ENCODE assay signal across 1 cellular context in the genomic region with DNA sequence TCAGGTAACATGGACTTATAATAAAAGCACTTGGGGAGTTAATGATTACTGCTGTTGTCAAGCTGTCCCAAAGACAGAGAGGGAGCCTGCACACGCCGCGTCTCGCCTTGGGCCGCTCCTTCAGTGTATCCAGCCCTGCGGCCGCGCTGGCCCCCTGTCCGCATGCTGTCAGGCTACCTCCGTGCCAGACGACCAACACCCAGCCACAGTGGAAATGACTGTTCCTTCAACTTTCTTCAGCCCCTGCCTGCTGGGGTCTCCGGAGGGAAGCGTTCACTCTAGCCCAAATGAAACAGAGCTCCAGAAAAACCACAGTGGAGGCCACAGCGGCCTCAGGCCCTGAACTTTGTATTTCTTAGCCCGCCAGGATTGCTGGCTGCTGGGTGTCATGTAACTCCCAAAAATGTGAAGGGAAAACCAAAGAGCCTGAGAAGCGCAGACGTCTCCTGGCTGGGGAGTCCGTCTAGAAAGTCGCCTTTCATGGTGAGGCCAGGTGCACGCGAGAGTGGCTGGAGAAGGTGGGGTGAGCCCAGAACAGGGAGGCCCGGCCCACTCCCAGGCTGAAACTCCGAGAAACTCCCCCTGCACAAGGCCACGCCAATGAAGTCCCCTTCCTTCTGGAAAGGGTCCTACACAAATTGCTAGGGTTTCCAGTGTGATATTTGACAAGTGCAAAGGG.
TF ChIP-seq lines count a peak whose summit lies in the region.

No MANE protein-coding gene starts in this region.

TF ChIP-seq in GM23338, 12 proteins besides CTCF, POLR2A, EP300 and RAD21 (continued from another document):
- TF ChIP-seq EZH2phosphoT487 (IDR thresholded peaks at IDR 0.05; ENCODE audit: unreplicated experiment) (no peak), ZNF114 (CRISPR knock-in tag; IDR thresholded peaks at IDR 0.05) (no peak), CREB1 (CRISPR knock-in tag; IDR thresholded peaks at IDR 0.05; ENCODE audit: low read depth) (no peak), EZH2 (IDR thresholded peaks at IDR 0.05; ENCODE audit: low read depth, unreplicated experiment) (no peak)
TF ChIP-seq in GM23338: peak in this region for 0.
